In genomic region chr5:56335212-56335611, GRCh38 we compare ENCODE assay signal across 21 cellular contexts.
DNase-seq lines count a peak whose midpoint lies in the region; ATAC-seq and TF ChIP-seq lines count a peak whose summit lies in the region.
"Had no signal": no experiment of that assay in that cellular context is flagged by ENCODE, and none has a peak within 500 bp of the region (broad histone marks: within the 10 kb centered on the region; RNA-seq: fewer than 3 reads in every experiment).

No MANE protein-coding gene starts in this region.

- DNase-seq in DMS53 (lab: John Stamatoyannopoulos, UW), result peak; percentile 7
- no peak for DNase-seq in DMS53 treated with DMSO at 0.1 percent for 48 hours (lab: John Stamatoyannopoulos, UW; ENCODE audit: unreplicated experiment)
- peak; percentile 6 for DNase-seq in OCI-M1 (lab: John Stamatoyannopoulos, UW)
- DNase-seq in endothelial cell (ENCODE audit: low spot score), result no peak
- DNase-seq in glutamatergic neuron, result no peak
- DNase-seq in Peyer's patch, result no peak
- DNase-seq: Caco-2; CD4-positive, alpha-beta T cell; DND-41; EL; GOT3; H7; KG1 had no signal

- ATAC-seq in HG03520 (IDR thresholded peaks at IDR 0.05; ENCODE audit: unreplicated experiment), result no peak
- ATAC-seq: A549, GM12878, HCT116, HepG2 had no signal

- H3K4me3 Mint-ChIP-seq in endothelial cell (ENCODE audit: unreplicated experiment) (peak overlapping the region; percentile 42), glutamatergic neuron (ENCODE audit: unreplicated experiment) (no peak overlapping the region)
- H3K4me3 Mint-ChIP-seq: CD4-positive, alpha-beta T cell had no signal

- H3K27ac Mint-ChIP-seq in endothelial cell (ENCODE audit: unreplicated experiment) (no peak overlapping the region), glutamatergic neuron (ENCODE audit: unreplicated experiment) (no peak overlapping the region)
- H3K27ac Mint-ChIP-seq: CD4-positive, alpha-beta T cell; IgD-negative memory B cell had no signal

- peaks cover 23% of the 10 kb centered on the region for H3K9me3 Mint-ChIP-seq in endothelial cell (ENCODE audit: unreplicated experiment)
- peaks cover 2% of the 10 kb centered on the region for H3K9me3 Mint-ChIP-seq in glutamatergic neuron (ENCODE audit: unreplicated experiment)

- H3K4me1 Mint-ChIP-seq in endothelial cell (ENCODE audit: unreplicated experiment) (peaks cover 3% of the 10 kb centered on the region), glutamatergic neuron (ENCODE audit: low read depth, unreplicated experiment) (no peaks in the 10 kb centered on the region)

- no peaks in the 10 kb centered on the region for H3K36me3 ChIP-seq in Peyer's patch

- H3K27me3 Mint-ChIP-seq in endothelial cell (ENCODE audit: unreplicated experiment) (peaks cover 5% of the 10 kb centered on the region), glutamatergic neuron (ENCODE audit: unreplicated experiment) (peaks cover 2% of the 10 kb centered on the region)
- H3K27me3 Mint-ChIP-seq: CD4-positive, alpha-beta T cell; IgD-negative memory B cell had no signal

- H3K27ac ChIP-seq in Peyer's patch, result no peak overlapping the region
- H3K27ac ChIP-seq: 22Rv1, A549, C4-2B had no signal

- peaks cover 4% of the 10 kb centered on the region for H3K36me3 Mint-ChIP-seq in endothelial cell (ENCODE audit: low read depth, unreplicated experiment)
- peaks cover 27% of the 10 kb centered on the region for H3K36me3 Mint-ChIP-seq in glutamatergic neuron (ENCODE audit: unreplicated experiment)

- no peak for TF ChIP-seq CTCF in endothelial cell (IDR thresholded peaks at IDR 0.05; ENCODE audit: unreplicated experiment)
- no peak for TF ChIP-seq CTCF in glutamatergic neuron (IDR thresholded peaks at IDR 0.05; ENCODE audit: partially characterized antibody, unreplicated experiment)
- no peak for TF ChIP-seq CTCF in Peyer's patch (IDR thresholded peaks at IDR 0.05)

- no peaks in the 10 kb centered on the region for H3K4me1 ChIP-seq in Peyer's patch
- H3K4me1 ChIP-seq: A549 had no signal

- no peak for TF ChIP-seq POLR2A in Peyer's patch (IDR thresholded peaks at IDR 0.05)

- H3K9me3 ChIP-seq in Peyer's patch, result peaks cover 0 to 11% (median 2%) of the 10 kb centered on the region in 4 donors

- H3K27me3 ChIP-seq in Peyer's patch, result no peaks in the 10 kb centered on the region

- H3K4me3 ChIP-seq in Peyer's patch, result no peak overlapping the region
- H3K4me3 ChIP-seq: A549, GM12878 had no signal

Comparison
In these comparisons a context has a peak if more than half of its experiments do, and no peak if none do; other contexts are left out.
1. DNase-seq: peak in DMS53 (single experiment) and OCI-M1 (single experiment); none in DMS53 treated with DMSO at 0.1 percent for 48 hours (single experiment), endothelial cell (single experiment), glutamatergic neuron (single experiment) and Peyer's patch (0 of 3).